Comparison of ENCODE assay signal across 29 cellular contexts in genomic region chr7:30698481-30698880, GRCh38. TPM values are rescaled to one million over a fixed set of nuclear protein-coding genes. Genes with fewer than 3 reads are reported as not detected.
"Had no signal": no experiment of that assay in that cellular context is flagged by ENCODE, and none has a peak within 500 bp of the region (broad histone marks: within the 10 kb centered on the region; RNA-seq: fewer than 3 reads in every experiment).

No MANE protein-coding gene starts in this region.

- H3K27me3 ChIP-seq: adrenal gland, ascending aorta, right lobe of liver, tibial nerve, vagina had no signal

- H3K36me3 ChIP-seq: adrenal gland, ascending aorta, brain microvascular endothelial cell, right lobe of liver, stomach, suprapubic skin, tibial nerve, vagina had no signal

- DNase-seq: activated CD8-positive, alpha-beta memory T cell treated with anti-CD3 and anti-CD28 coated beads for 24 hours; activated CD8-positive, alpha-beta memory T cell treated with anti-CD3 and anti-CD28 coated beads, Interleukin-2, amount 50 U/mL, for 4 hours; activated naive CD4-positive, alpha-beta T cell; activated T-cell treated with anti-CD3 and anti-CD28 coated beads, Interleukin-2, amount 50 U/mL, for 24 hours; adrenal gland; brain microvascular endothelial cell; central memory CD4-positive, alpha-beta T cell; effector memory CD4-positive, alpha-beta T cell; foreskin melanocyte; glutamatergic neuron; hypothalamus; nephron progenitor cell; occipital lobe; right lobe of liver; stimulated activated CD4-positive, alpha-beta T cell treated with anti-CD3 and anti-CD28 coated beads, Interleukin-2, amount 100 ng/mL, for 24 hours; stomach; SW 1271 had no signal

- H3K4me1 ChIP-seq: adrenal gland, ascending aorta, right lobe of liver had no signal

- H3K4me3 ChIP-seq: adrenal gland, ascending aorta, right lobe of liver, skin epidermis, stomach, suprapubic skin, tibial nerve, vagina had no signal

- ATAC-seq: activated CD4-positive, CD25-positive, alpha-beta regulatory T cell treated with anti-CD3 and anti-CD28 coated beads, Interleukin-2, amount 50 U/mL, for 24 hours; left lobe of liver; right lobe of liver had no signal

- H3K27ac ChIP-seq: adrenal gland, ascending aorta, brain microvascular endothelial cell, right lobe of liver, stomach, suprapubic skin, tibial nerve, vagina, VCaP had no signal

- H3K9me3 ChIP-seq: adrenal gland, ascending aorta, right lobe of liver, stomach, suprapubic skin, tibial nerve, vagina had no signal

RNA-seq across cellular contexts. Expression of gene CRHR2, which starts 16.2 kb away (rescaled TPM):
- total RNA-seq: activated T-helper 2 cell treated with anti-CD3 and anti-CD28 coated beads, Interferon-gamma antibody, Interleukin-2, Interleukin-4, amounts not matched to agents 10 μg/mL and 5 μg/mL and 100 μg/mL, durations not matched to agents 14 hours and 24 hours and 36 hours; dermis microvascular lymphatic vessel endothelial cell; left lobe of liver; mononuclear cell; right lobe of liver; stomach; vagina had no signal
- polyA plus RNA-seq: keratinocyte, stomach had no signal

RNA-seq across cellular contexts. Expression of gene INMT, which starts 53.5 kb away (rescaled TPM):
- total RNA-seq: activated T-helper 2 cell treated with anti-CD3 and anti-CD28 coated beads, Interferon-gamma antibody, Interleukin-2, Interleukin-4, amounts not matched to agents 10 μg/mL and 5 μg/mL and 100 μg/mL, durations not matched to agents 14 hours and 24 hours and 36 hours had no signal
- polyA plus RNA-seq: keratinocyte had no signal
